ENCODE assay signal across 11 cellular contexts in genomic region chr18:55387139-55387984, GRCh38.
DNase-seq lines count a peak whose midpoint lies in the region; FAIRE-seq and TF ChIP-seq lines count a peak whose summit lies in the region.
"Had no signal": no experiment of that assay in that cellular context is flagged by ENCODE, and none has a peak within 500 bp of the region (broad histone marks: within the 10 kb centered on the region; RNA-seq: fewer than 3 reads in every experiment).

No MANE protein-coding gene starts in this region.

- intact Hi-C loops in dorsolateral prefrontal cortex (cut with DNase I) (loop anchor here (5.0 to 10.0 kb wide), 2 partner anchors 35 to 153 kb away; no protein-coding TSS in a partner anchor), sigmoid colon (cut with DNase I) (no loop called here), A673 (cut with micrococcal nuclease; ENCODE audit: unreplicated experiment) (no loop called here)

- no peak overlapping the region for H3K4me2 ChIP-seq in hepatocyte

- no peak for TF ChIP-seq EP300 in sigmoid colon (IDR thresholded peaks at IDR 0.05)

- H4K20me1 ChIP-seq in hepatocyte (ENCODE audit: insufficient read depth, poor library complexity, severe bottlenecking): no peaks in the 10 kb centered on the region

- H3K4me1 ChIP-seq in sigmoid colon (peaks cover 0 to 20% (median 5%) of the 10 kb centered on the region in 4 donors), A673 (ENCODE audit: insufficient read depth, low read length, poor library complexity, severe bottlenecking) (no peaks in the 10 kb centered on the region), hepatocyte (ENCODE audit: insufficient read depth) (peaks cover 7% of the 10 kb centered on the region)

- H3K9me2 ChIP-seq in hepatocyte (replicated peaks; ENCODE audit: insufficient read depth): no peaks in the 10 kb centered on the region

- DNase-seq in D721Med (ENCODE audit: insufficient read length, low spot score) (no peak), dorsolateral prefrontal cortex (no peak), sigmoid colon (no peak), GM10266 (ENCODE audit: extremely low spot score) (no peak), A673 (ENCODE audit: low spot score) (no peak), hippocampal formation (lab: John Stamatoyannopoulos, UW) (no peak), hepatocyte (ENCODE audit: low spot score) (no peak)
- DNase-seq: ACHN; activated CD4-positive, CD25-positive, alpha-beta regulatory T cell treated with anti-CD3 and anti-CD28 coated beads, Interleukin-2, amount 50 U/mL, for 72 hours; NCI-H1048 had no signal

- POLR2A ChIA-PET in A673 (lab: Charles Lee; ENCODE audit: low non-redundant PET): no interaction called here

- H3K36me3 ChIP-seq in sigmoid colon (no peaks in the 10 kb centered on the region), A673 (ENCODE audit: insufficient read depth, low read length, poor library complexity, severe bottlenecking) (no peaks in the 10 kb centered on the region), hepatocyte (replicated peaks; ENCODE audit: insufficient read depth, low read depth) (no peaks in the 10 kb centered on the region)

- H3K27ac ChIP-seq in dorsolateral prefrontal cortex: peak overlapping the region; percentile 15 to 92 (median 84)
- peak overlapping the region; percentile 54 for H3K27ac ChIP-seq in layer of hippocampus (ENCODE audit: low read depth, low read length)
- peak overlapping the region in 3 of 4 donors; percentile 23 to 71 (median 49) for H3K27ac ChIP-seq in sigmoid colon
- H3K27ac ChIP-seq in A673 (ENCODE audit: low read depth, low read length, poor library complexity, severe bottlenecking): no peak overlapping the region
- H3K27ac ChIP-seq in hepatocyte: no peak overlapping the region

- no TSS peak for BruUV-seq in A673 (replicated peaks; lab: Mats Ljungman, UMichigan)

- H3K4me3 ChIP-seq in dorsolateral prefrontal cortex (peak overlapping the region in 1 of 59 donors; percentile 8), sigmoid colon (no peak overlapping the region), A673 (ENCODE audit: low read depth, low read length, poor library complexity, severe bottlenecking) (no peak overlapping the region), hepatocyte (no peak overlapping the region)

- peak; percentile 97 for FAIRE-seq in D721Med (lab: Jason Lieb, UNC)

- peaks cover 0 to 1% (median 0%) of the 10 kb centered on the region in 4 donors for H3K9me3 ChIP-seq in sigmoid colon
- H3K9me3 ChIP-seq in A673 (ENCODE audit: low read depth, low read length, poor library complexity, severe bottlenecking): peaks cover 8% of the 10 kb centered on the region
- no peaks in the 10 kb centered on the region for H3K9me3 ChIP-seq in hepatocyte (ENCODE audit: low read depth)

- no peak overlapping the region for H2AFZ ChIP-seq in hepatocyte

- H3K79me2 ChIP-seq in hepatocyte: peaks cover 20% of the 10 kb centered on the region

- 36 to 67% methylated on average over 8 of the region's 8 CpGs for WGBS in sigmoid colon, 2 donors
- WGBS in hepatocyte (ENCODE audit: low lambda C conversion rate, missing lambda C conversion rate): 53% methylated on average over 8 of the region's 8 CpGs

- CTCF ChIA-PET in A673 (lab: Charles Lee): no interaction called here

- no peak for TF ChIP-seq POLR2A in sigmoid colon (IDR thresholded peaks at IDR 0.05)

- H3K27me3 ChIP-seq in dorsolateral prefrontal cortex (no peaks in the 10 kb centered on the region), layer of hippocampus (ENCODE audit: control insufficient read depth, insufficient read depth, low read length) (no peaks in the 10 kb centered on the region), sigmoid colon (no peaks in the 10 kb centered on the region), A673 (replicated peaks; ENCODE audit: insufficient read depth, low read depth, low read length, poor library complexity) (no peaks in the 10 kb centered on the region), hepatocyte (no peaks in the 10 kb centered on the region)

- TF ChIP-seq CTCF in D721Med (IDR thresholded peaks at IDR 0.05; ENCODE audit: insufficient read depth, missing control alignments) (no peak), dorsolateral prefrontal cortex (IDR thresholded peaks at IDR 0.05 in 54 of 56, conservative IDR thresholded peaks at IDR 0.05 in 2 of 56; ENCODE audit: low read depth in 1 of 56, partially characterized antibody in 56 of 56) (no peak), sigmoid colon (IDR thresholded peaks at IDR 0.05) (no peak), GM10266 (IDR thresholded peaks at IDR 0.05; ENCODE audit: control insufficient read depth, insufficient read depth, low read depth, missing control alignments) (no peak), A673 (conservative IDR thresholded peaks at IDR 0.05; ENCODE audit: low read depth, low read length) (no peak), hepatocyte (IDR thresholded peaks at IDR 0.05; ENCODE audit: poor library complexity) (no peak)

Comparison
In these comparisons a context has a peak if more than half of its experiments do, and no peak if none do; other contexts are left out.
1. H3K27ac ChIP-seq: peak in dorsolateral prefrontal cortex (59 of 59), layer of hippocampus (single experiment) and sigmoid colon (3 of 4); none in A673 (single experiment) and hepatocyte (single experiment).
2. intact Hi-C loops: an anchor here in dorsolateral prefrontal cortex (5.0 to 10.0 kb wide); none called in sigmoid colon and A673.